In genomic region chr6:358432-358831, GRCh38 we compare ENCODE assay signal across 27 cellular contexts. TPM values are rescaled to one million over a fixed set of nuclear protein-coding genes. Genes with fewer than 3 reads are reported as not detected.
DNase-seq lines count a peak whose midpoint lies in the region; ATAC-seq, FAIRE-seq and TF ChIP-seq lines count a peak whose summit lies in the region.
"Had no signal": no experiment of that assay in that cellular context is flagged by ENCODE, and none has a peak within 500 bp of the region (broad histone marks: within the 10 kb centered on the region; RNA-seq: fewer than 3 reads in every experiment).

No MANE protein-coding gene starts in this region.

- no peak for DNase-seq in activated B cell treated with CpG ODN at 0.5 μM for 24 hours
- no peak for DNase-seq in HepG2 (ENCODE audit: low spot score)
- DNase-seq in sigmoid colon, result peak; percentile 69
- no peak for DNase-seq in COLO829 (ENCODE audit: low spot score)
- DNase-seq in NCI-H748 (lab: John Stamatoyannopoulos, UW; ENCODE audit: unreplicated experiment), result no peak
- DNase-seq: activated CD4-positive, alpha-beta memory T cell treated with anti-CD3 and anti-CD28 coated beads for 36 hours; activated CD4-positive, CD25-positive, alpha-beta regulatory T cell; activated naive CD4-positive, alpha-beta T cell treated with anti-CD3 and anti-CD28 coated beads for 36 hours; CD4-positive, alpha-beta T cell; effector memory CD4-positive, alpha-beta T cell; gastrocnemius medialis; GDM1; HCEC 1CT; NCI-H1694; NCI-H2171 treated with DMSO at 0.1 percent for 48 hours; NCI-H524 treated with DMSO at 0.1 percent for 48 hours; stimulated activated CD8-positive, alpha-beta memory T cell treated with anti-CD3 and anti-CD28 coated beads, Interleukin-4, amount 100 ng/mL, for 48 hours; T1000 had no signal

- H3K4me1 ChIP-seq in HepG2 (ENCODE audit: insufficient read depth, low read length), result peaks cover 16% of the 10 kb centered on the region
- no peaks in the 10 kb centered on the region for H3K4me1 ChIP-seq in sigmoid colon
- H3K4me1 ChIP-seq: esophagus muscularis mucosa, gastrocnemius medialis, right atrium auricular region, suprapubic skin, vagina had no signal

- H3K4me3 Mint-ChIP-seq in activated B cell treated with CpG ODN at 0.5 μM for 24 hours, result peak overlapping the region; percentile 60
- H3K4me3 Mint-ChIP-seq: activated CD4-positive, alpha-beta memory T cell treated with anti-CD3 and anti-CD28 coated beads for 36 hours; activated naive CD4-positive, alpha-beta T cell treated with anti-CD3 and anti-CD28 coated beads for 36 hours; CD4-positive, alpha-beta T cell had no signal

- H3K9me3 ChIP-seq in HepG2 (ENCODE audit: low read length) (no peaks in the 10 kb centered on the region), sigmoid colon (no peaks in the 10 kb centered on the region)
- H3K9me3 ChIP-seq: gastrocnemius medialis, ovary, vagina had no signal

- no peak for TF ChIP-seq CTCF in activated B cell treated with CpG ODN at 0.5 μM for 24 hours (IDR thresholded peaks at IDR 0.05)
- TF ChIP-seq CTCF in HepG2 (CRISPR knock-in tag; IDR thresholded peaks at IDR 0.05), result no peak
- TF ChIP-seq CTCF in sigmoid colon (IDR thresholded peaks at IDR 0.05), result no peak

- H3K4me1 Mint-ChIP-seq in activated B cell treated with CpG ODN at 0.5 μM for 24 hours, result peaks cover 78% of the 10 kb centered on the region

- TF ChIP-seq EP300 in HepG2 (IDR thresholded peaks at IDR 0.05; ENCODE audit: low read depth in 2 of 2, low read length in 2 of 2) (no peak), HepG2 (CRISPR knock-in tag; IDR thresholded peaks at IDR 0.05; ENCODE audit: borderline replicate concordance) (no peak), sigmoid colon (IDR thresholded peaks at IDR 0.05) (no peak)

- no peaks in the 10 kb centered on the region for H4K20me1 ChIP-seq in HepG2 (ENCODE audit: insufficient read depth, low read length)

- WGBS in HepG2 (ENCODE audit: low lambda C conversion rate), result 36% methylated on average over 4 of the region's 4 CpGs
- WGBS in sigmoid colon, 2 donors, result 67 to 75% methylated on average over 4 of the region's 4 CpGs

- H3K27me3 Mint-ChIP-seq in activated B cell treated with CpG ODN at 0.5 μM for 24 hours, result no peaks in the 10 kb centered on the region
- H3K27me3 Mint-ChIP-seq: activated CD4-positive, alpha-beta memory T cell treated with anti-CD3 and anti-CD28 coated beads for 36 hours; CD4-positive, alpha-beta T cell had no signal

- H3K9ac ChIP-seq in HepG2 (ENCODE audit: insufficient read depth, low read depth, low read length), result no peak overlapping the region

- peaks cover under 1% of the 10 kb centered on the region for H3K36me3 Mint-ChIP-seq in activated B cell treated with CpG ODN at 0.5 μM for 24 hours (ENCODE audit: low read depth)
- H3K36me3 Mint-ChIP-seq: activated CD4-positive, alpha-beta memory T cell treated with anti-CD3 and anti-CD28 coated beads for 36 hours had no signal

- no peak overlapping the region for H3K27ac ChIP-seq in HepG2 (ENCODE audit: extremely low read length, insufficient read depth, low read length)
- no peak overlapping the region for H3K27ac ChIP-seq in sigmoid colon
- H3K27ac ChIP-seq: esophagus muscularis mucosa, gastrocnemius medialis, ovary, right atrium auricular region, suprapubic skin, vagina had no signal

- H3K4me3 ChIP-seq in HepG2 (replicated peaks in 1 of 3; ENCODE audit: insufficient read depth in 1 of 3, low read depth in 2 of 3, low read length in 3 of 3) (no peak overlapping the region), sigmoid colon (no peak overlapping the region)
- H3K4me3 ChIP-seq: esophagus muscularis mucosa, gastrocnemius medialis, ovary, right atrium auricular region, suprapubic skin, vagina had no signal

- CTCF ChIA-PET in activated B cell treated with CpG ODN at 0.5 μM for 24 hours (lab: Charles Lee), result interaction anchor here (1.5 kb wide), 1 partner anchor 18 kb away, joined by 4 read pairs; no protein-coding TSS in a partner anchor
- CTCF ChIA-PET in HepG2 (lab: Yijun Ruan, JAX; ENCODE audit: low intra/inter-chr PET ratio, low total read pairs), result no interaction called here

- H2AFZ ChIP-seq in HepG2 (ENCODE audit: low read length), result no peak overlapping the region

- peak overlapping the region; percentile 79 for H3K27ac Mint-ChIP-seq in activated B cell treated with CpG ODN at 0.5 μM for 24 hours
- H3K27ac Mint-ChIP-seq: activated CD4-positive, alpha-beta memory T cell treated with anti-CD3 and anti-CD28 coated beads for 36 hours; activated naive CD4-positive, alpha-beta T cell treated with anti-CD3 and anti-CD28 coated beads for 36 hours; CD4-positive, alpha-beta T cell had no signal

- BruUV-seq in HepG2 (replicated peaks; lab: Mats Ljungman, UMichigan), result no TSS peak

- H3K4me2 ChIP-seq in HepG2 (ENCODE audit: low read depth, low read length), result no peak overlapping the region

- FAIRE-seq in HepG2 (lab: Jason Lieb, UNC), result no peak
- FAIRE-seq: keratinocyte had no signal

- H3K79me2 ChIP-seq in HepG2 (ENCODE audit: insufficient read depth, low read length), result no peaks in the 10 kb centered on the region

- TF ChIP-seq POLR2A in HepG2 (IDR thresholded peaks at IDR 0.05; ENCODE audit: insufficient read depth in 1 of 2, low read depth in 2 of 2, low read length in 2 of 2) (no peak), sigmoid colon (IDR thresholded peaks at IDR 0.05) (no peak)

- H3K9me3 Mint-ChIP-seq in activated B cell treated with CpG ODN at 0.5 μM for 24 hours, result no peaks in the 10 kb centered on the region
- H3K9me3 Mint-ChIP-seq: CD4-positive, alpha-beta T cell had no signal

- POLR2A ChIA-PET in activated B cell treated with CpG ODN at 0.5 μM for 24 hours (lab: Charles Lee), result interaction anchor here (0.6 to 1.5 kb wide), 6 partner anchors 17 to 140 kb away, joined by 3 to 12 read pairs (median 3); partner anchors contain the start of gene IRF4
- POLR2A ChIA-PET in HepG2 (lab: Yijun Ruan, JAX), result no interaction called here

- H3K36me3 ChIP-seq in HepG2 (replicated peaks in 1 of 2; ENCODE audit: control insufficient read depth in 1 of 2, insufficient read depth in 2 of 2, low read length in 2 of 2) (no peaks in the 10 kb centered on the region), sigmoid colon (no peaks in the 10 kb centered on the region)
- H3K36me3 ChIP-seq: esophagus muscularis mucosa, gastrocnemius medialis, ovary, right atrium auricular region, suprapubic skin, vagina had no signal

- ATAC-seq in GM18498 (IDR thresholded peaks at IDR 0.05; ENCODE audit: unreplicated experiment) (peak; percentile 34), activated B cell treated with CpG ODN at 0.5 μM for 24 hours (ENCODE audit: low read depth) (peak; percentile 38), HepG2 (peak; percentile 4; the same call in 2 of the 3 replicates), GM18502 (IDR thresholded peaks at IDR 0.05; ENCODE audit: poor library complexity, unreplicated experiment) (no peak)
- ATAC-seq: gastrocnemius medialis had no signal

- no peak for TF ChIP-seq RAD21 in HepG2 (CRISPR knock-in tag; IDR thresholded peaks at IDR 0.05)

- H3K27me3 ChIP-seq in HepG2 (ENCODE audit: control insufficient read depth in 1 of 2, insufficient read depth in 2 of 2, low read length in 2 of 2) (peaks cover 0 to 12% of the 10 kb centered on the region in 2 experiments; a peak in 3 of 5 replicates), sigmoid colon (no peaks in the 10 kb centered on the region)
- H3K27me3 ChIP-seq: gastrocnemius medialis, ovary, right atrium auricular region, suprapubic skin, vagina had no signal

- intact Hi-C loops in activated B cell treated with CpG ODN at 0.5 μM for 24 hours (cut with micrococcal nuclease), result no loop called here
- intact Hi-C loops in HepG2 (cut with micrococcal nuclease; ENCODE audit: unreplicated experiment), result no loop called here
- intact Hi-C loops in sigmoid colon (cut with DNase I), result no loop called here

- in situ Hi-C loops in HepG2 (cut with HindIII; ENCODE audit: extremely low pct_ligation_motif_present, low pct_unique_long_range_greater_than_20kb), result no loop called here

TF ChIP-seq in HepG2, 621 proteins besides CTCF, POLR2A, EP300 and RAD21:
- TF ChIP-seq, protein P1, sequence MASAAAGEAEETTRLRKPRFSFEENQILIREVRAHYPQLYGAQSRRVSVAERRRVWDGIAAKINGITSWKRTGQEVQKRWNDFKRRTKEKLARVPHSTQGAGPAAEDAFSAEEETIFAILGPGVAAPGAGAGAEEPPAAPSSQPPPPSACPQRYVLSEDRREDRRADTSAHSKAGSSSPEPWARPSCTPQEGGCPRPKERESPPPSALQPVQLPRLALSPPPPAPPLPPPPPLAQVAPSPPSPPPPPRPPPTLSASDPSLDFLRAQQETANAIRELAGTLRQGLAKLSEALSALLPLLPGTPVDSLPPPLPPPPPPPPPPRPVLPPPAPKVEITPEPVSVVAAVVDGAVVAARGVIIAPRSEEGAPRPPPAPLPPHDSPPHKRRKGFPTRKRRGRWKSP (CRISPR knock-in tag; IDR thresholded peaks at IDR 0.05), result no peak
- TF ChIP-seq MXI1 (IDR thresholded peaks at IDR 0.05; ENCODE audit: borderline replicate concordance, low read depth, low read length), result no peak

RNA-seq across cellular contexts. Expression of gene IRF4, which starts 33.1 kb away (rescaled TPM):
- total RNA-seq in activated B cell treated with CpG ODN at 0.5 μM for 24 hours (417 and 426 TPM in 2 replicates), HepG2 (2016; rRNA removed; fragmentation: Illumina TruSeq; extraction: Trizol) (0.07 and 0.09 TPM in 2 replicates), sigmoid colon (under 1 TPM; 0.28 to 0.68 (median 0.34) TPM)
- not detected in 2 replicates for total RNA-seq in HepG2 (2016; cell fraction: cytosol; rRNA removed; fragmentation: Illumina TruSeq; extraction: Trizol; ENCODE audit: low read depth)
- total RNA-seq in HepG2 (2016; cell fraction: insoluble cytoplasmic fraction; rRNA removed; fragmentation: Illumina TruSeq; extraction: Trizol), result 0.06 and 0.13 TPM in 2 replicates
- total RNA-seq in HepG2 (2016; cell fraction: membrane; rRNA removed; fragmentation: Illumina TruSeq; extraction: Trizol), result 0.19 and 0.21 TPM in 2 replicates
- 0.09 TPM in 1 of 2 replicates, not detected in the other for total RNA-seq in HepG2 (2016; cell fraction: nucleus; rRNA removed; fragmentation: Illumina TruSeq; extraction: Trizol)
- polyA plus RNA-seq in HepG2 (2011; rRNA removed) (0.07 TPM in 2 replicates), sigmoid colon (1 to 10 TPM in 1 of 3 donors, under 1 TPM in 2; 0.46 to 9.3 (median 0.60) TPM)
- 0.04 and 0.24 TPM in 2 replicates for polyA plus RNA-seq in HepG2 (2011; cell fraction: cytosol; rRNA removed)
- 0.16 and 0.51 TPM in 2 replicates for polyA plus RNA-seq in HepG2 (2011; cell fraction: nucleus; rRNA removed)
- polyA plus RNA-seq in HepG2 (2012), result 0.04 and 0.11 TPM in 2 replicates
- not detected in 2 replicates for polyA plus RNA-seq in HepG2 (2016; cell fraction: cytosol; fragmentation: Illumina TruSeq; extraction: Trizol; ENCODE audit: low read depth)
- 0.09 and 0.10 TPM in 2 replicates for polyA plus RNA-seq in HepG2 (2016; cell fraction: insoluble cytoplasmic fraction; fragmentation: Illumina TruSeq; extraction: Trizol; ENCODE audit: low read depth)
- polyA plus RNA-seq in HepG2 (2016; cell fraction: membrane; fragmentation: Illumina TruSeq; extraction: Trizol; ENCODE audit: low read depth), result 0.03 and 0.05 TPM in 2 replicates
- polyA plus RNA-seq in HepG2 (2016; cell fraction: nucleus; fragmentation: Illumina TruSeq; extraction: Trizol; ENCODE audit: insufficient read depth, low read depth), result 0.11 and 0.30 TPM in 2 replicates
- 0.72 TPM in 1 of 2 replicates, not detected in the other for polyA minus RNA-seq in HepG2 (2011; rRNA and poly(A)+ RNA removed; ENCODE audit: low replicate concordance)
- not detected in 2 replicates for polyA minus RNA-seq in HepG2 (2011; cell fraction: cytosol; rRNA and poly(A)+ RNA removed)
- 0.12 and 0.13 TPM in 2 replicates for polyA minus RNA-seq in HepG2 (2011; cell fraction: nucleus; rRNA and poly(A)+ RNA removed)
- total RNA-seq: myocyte had no signal

Comparison
In these comparisons a context has a peak if more than half of its experiments do, and no peak if none do; other contexts are left out.
1. RNA of gene IRF4, which starts 33.1 kb away (total RNA-seq): 417 to 426 TPM in activated B cell treated with CpG ODN at 0.5 μM for 24 hours; 0.28 to 0.68 TPM in sigmoid colon and 0.06 to 0.21 TPM in HepG2; every median in the first group is over 100 times any median in the second.